In genomic region chr9:98045234-98046160, GRCh38 we compare ENCODE assay signal across 1 cellular context.
TF ChIP-seq lines count a peak whose summit lies in the region.

No MANE protein-coding gene starts in this region.

TF ChIP-seq in HepG2, 621 proteins besides CTCF, POLR2A, EP300 and RAD21 (continued from another document and continues in another):
- TF ChIP-seq ZBTB33 (CRISPR knock-in tag; IDR thresholded peaks at IDR 0.05) (no peak), ZNF503 (CRISPR knock-in tag; IDR thresholded peaks at IDR 0.05) (no peak), ZFY (CRISPR knock-in tag; IDR thresholded peaks at IDR 0.05) (peak; percentile 46; the same call in 1 of the 2 replicates), ZNF17 (CRISPR knock-in tag; IDR thresholded peaks at IDR 0.05) (no peak), ELF3 (CRISPR knock-in tag; IDR thresholded peaks at IDR 0.05) (0 out of 2 replicates have a peak, but pooled peaks have one; percentile 12), CAMTA2 (CRISPR knock-in tag; IDR thresholded peaks at IDR 0.05; ENCODE audit: borderline replicate concordance) (no peak), GABPA (IDR thresholded peaks at IDR 0.05; ENCODE audit: low read depth, low read length) (peak; percentile 40; the same call in 1 of the 2 replicates), GABPA (CRISPR knock-in tag; IDR thresholded peaks at IDR 0.05; ENCODE audit: low read depth) (peak; percentile 93), ZBTB40 (IDR thresholded peaks at IDR 0.05) (0 out of 2 replicates have a peak, but pooled peaks have one; percentile 36), ZBTB40 (CRISPR knock-in tag; IDR thresholded peaks at IDR 0.05) (no peak), THAP11 (CRISPR knock-in tag; IDR thresholded peaks at IDR 0.05) (peak; percentile 65), FIP1L1 (IDR thresholded peaks at IDR 0.05; ENCODE audit: borderline replicate concordance, insufficient read depth, low read depth, low read length) (no peak), POGZ (CRISPR knock-in tag; IDR thresholded peaks at IDR 0.05) (peak; percentile 76), ZNF572 (CRISPR knock-in tag; IDR thresholded peaks at IDR 0.05) (no peak), ARID5B (CRISPR knock-in tag; IDR thresholded peaks at IDR 0.05) (no peak), GABPB1 (CRISPR knock-in tag; IDR thresholded peaks at IDR 0.05) (peak; percentile 72; the same call in 1 of the 2 replicates), HOXA3 (CRISPR knock-in tag; IDR thresholded peaks at IDR 0.05) (0 out of 2 replicates have a peak, but pooled peaks have one; percentile 46), ZBTB8A (CRISPR knock-in tag; IDR thresholded peaks at IDR 0.05; ENCODE audit: borderline replicate concordance, low read depth) (no peak), CREM (IDR thresholded peaks at IDR 0.05) (peak; percentile 71), CREM (CRISPR knock-in tag; IDR thresholded peaks at IDR 0.05) (no peak), DMTF1 (CRISPR knock-in tag; IDR thresholded peaks at IDR 0.05) (no peak), MIER2 (CRISPR knock-in tag; IDR thresholded peaks at IDR 0.05) (no peak), ATF1 (CRISPR knock-in tag; IDR thresholded peaks at IDR 0.05) (peak; percentile 62), YEATS4 (CRISPR knock-in tag; IDR thresholded peaks at IDR 0.05; ENCODE audit: borderline replicate concordance) (0 out of 2 replicates have a peak, but pooled peaks have one; percentile 52), CBX5 (CRISPR knock-in tag; IDR thresholded peaks at IDR 0.05; ENCODE audit: borderline replicate concordance) (no peak), NFE2 (CRISPR knock-in tag; IDR thresholded peaks at IDR 0.05) (no peak), ZNF558 (CRISPR knock-in tag; IDR thresholded peaks at IDR 0.05; ENCODE audit: borderline replicate concordance) (no peak), IRF2 (CRISPR knock-in tag; IDR thresholded peaks at IDR 0.05) (0 out of 2 replicates have a peak, but pooled peaks have one; percentile 20), THAP9 (CRISPR knock-in tag; IDR thresholded peaks at IDR 0.05; ENCODE audit: borderline replicate concordance) (no peak), TAF1 (CRISPR knock-in tag; IDR thresholded peaks at IDR 0.05) (peak; percentile 26; the same call in 1 of the 2 replicates), ZNF343 (CRISPR knock-in tag; IDR thresholded peaks at IDR 0.05) (no peak), ZNF605 (CRISPR knock-in tag; IDR thresholded peaks at IDR 0.05) (no peak), MAX (IDR thresholded peaks at IDR 0.05) (peak; percentile 51; the same call in 1 of the 2 replicates), TBX2 (CRISPR knock-in tag; IDR thresholded peaks at IDR 0.05; ENCODE audit: borderline replicate concordance) (no peak), ZNF264 (CRISPR knock-in tag; IDR thresholded peaks at IDR 0.05) (no peak), IKZF4 (CRISPR knock-in tag; IDR thresholded peaks at IDR 0.05; ENCODE audit: borderline replicate concordance, low read depth, not compliant biosample characterization) (no peak), POLR2AphosphoS5 (IDR thresholded peaks at IDR 0.05; ENCODE audit: low read depth, low read length) (peak; percentile 77), CCAR2 (optimal IDR thresholded peaks at IDR 0.05; ENCODE audit: low read depth, low read length) (no peak), GATAD1 (CRISPR knock-in tag; IDR thresholded peaks at IDR 0.05) (peak; percentile 80), HDAC1 (CRISPR knock-in tag; IDR thresholded peaks at IDR 0.05) (0 out of 2 replicates have a peak, but pooled peaks have one; percentile 27), ZMYM4 (CRISPR knock-in tag; IDR thresholded peaks at IDR 0.05) (peak; percentile 69)
